ENCODE assay signal across 8 cellular contexts in genomic region chr14:23006544-23007419, GRCh38. TPM values are rescaled to one million over a fixed set of nuclear protein-coding genes. Genes with fewer than 3 reads are reported as not detected.
DNase-seq lines count a peak whose midpoint lies in the region; ATAC-seq and TF ChIP-seq lines count a peak whose summit lies in the region.

No MANE protein-coding gene starts in this region.

- peak overlapping the region; percentile 89 for H3K4me2 ChIP-seq in PC-3 (ENCODE audit: low read length)

- peak overlapping the region; percentile 89 for H2AFZ ChIP-seq in PC-3 (ENCODE audit: low read length)

- TSS peak; percentile 1 for BruUV-seq in PC-3 (replicated peaks; lab: Mats Ljungman, UMichigan)

- no peaks in the 10 kb centered on the region for H3K27me3 Mint-ChIP-seq in activated T-cell treated with anti-CD3 and anti-CD28 coated beads, Interleukin-2, amount 50 U/mL, for 4 hours (ENCODE audit: low read depth)

- no peak for TF ChIP-seq EP300 in Ishikawa (IDR thresholded peaks at IDR 0.05; ENCODE audit: borderline replicate concordance)

- peak; percentile 92 for ATAC-seq in GM21576 (IDR thresholded peaks at IDR 0.05; ENCODE audit: unreplicated experiment)
- ATAC-seq in PC-3 = peak; percentile 92
- peak; percentile 98 to 99 for ATAC-seq in activated T-cell treated with anti-CD3 and anti-CD28 coated beads, Interleukin-2, amount 50 U/mL, for 4 hours
- peak; percentile 99 for ATAC-seq in esophagus mucosa

- H3K9me3 Mint-ChIP-seq in activated T-cell treated with anti-CD3 and anti-CD28 coated beads, Interleukin-2, amount 50 U/mL, for 4 hours = no peaks in the 10 kb centered on the region

- intact Hi-C loops in PC-3 (cut with micrococcal nuclease) = no loop called here

- H3K27me3 ChIP-seq in PC-3 (ENCODE audit: low read length) = no peaks in the 10 kb centered on the region
- no peaks in the 10 kb centered on the region for H3K27me3 ChIP-seq in muscle layer of duodenum (ENCODE audit: low read depth, low read length)

- H3K9ac ChIP-seq in PC-3 (ENCODE audit: low read length) = peak overlapping the region; percentile 86

- POLR2A ChIA-PET in PC-3 (lab: Charles Lee; ENCODE audit: unreplicated experiment) = interaction anchor here (0.5 to 1.3 kb wide), 7 partner anchors 12 to 476 kb away, joined by 3 to 12 read pairs (median 5); partner anchors contain the start of genes ACIN1, AJUBA and C14orf119

- peaks cover 45% of the 10 kb centered on the region for H3K4me1 Mint-ChIP-seq in activated T-cell treated with anti-CD3 and anti-CD28 coated beads, Interleukin-2, amount 50 U/mL, for 4 hours (ENCODE audit: low read depth)

- H3K4me3 Mint-ChIP-seq in activated T-cell treated with anti-CD3 and anti-CD28 coated beads, Interleukin-2, amount 50 U/mL, for 4 hours = peak overlapping the region; percentile 96

- CTCF ChIA-PET in PC-3 (lab: Charles Lee) = interaction anchor here (0.6 to 1.7 kb wide), 5 partner anchors 12 to 62 kb away, joined by 3 to 16 read pairs (median 6); no protein-coding TSS in a partner anchor

- H3K4me1 ChIP-seq in PC-3 (ENCODE audit: insufficient read depth, low read length) = peaks cover 40% of the 10 kb centered on the region
- H3K4me1 ChIP-seq in muscle layer of duodenum (ENCODE audit: control insufficient read depth in 1 of 2, insufficient read depth in 2 of 2, low read length in 2 of 2) = peaks cover 4 to 7% of the 10 kb centered on the region in 2 donors

- no peak for TF ChIP-seq RAD21 in Ishikawa (IDR thresholded peaks at IDR 0.05; ENCODE audit: low read depth)

- peaks cover 7% of the 10 kb centered on the region for H3F3A ChIP-seq in PC-3 (ENCODE audit: low read length, unreplicated experiment)

- H3K36me3 ChIP-seq in PC-3 (ENCODE audit: low read depth, low read length) (no peaks in the 10 kb centered on the region), muscle layer of duodenum (ENCODE audit: control insufficient read depth in 1 of 2, insufficient read depth in 2 of 2, low read length in 2 of 2) (no peaks in the 10 kb centered on the region)

- H3K4me3 ChIP-seq in PC-3 (ENCODE audit: low read length) = peak overlapping the region; percentile 73
- H3K4me3 ChIP-seq in muscle layer of duodenum (ENCODE audit: low read depth in 1 of 2, low read length in 2 of 2) = peak overlapping the region; percentile 82 to 90

- DNase-seq in DMS53 (lab: John Stamatoyannopoulos, UW) = peak; percentile 97
- DNase-seq in PC-3 = peak; percentile 98
- DNase-seq in activated T-cell treated with anti-CD3 and anti-CD28 coated beads, Interleukin-2, amount 50 U/mL, for 4 hours = peak; percentile 96
- peak; percentile 95 to 96 for DNase-seq in stimulated activated CD8-positive, alpha-beta memory T cell treated with anti-CD3 and anti-CD28 coated beads, Interleukin-7, amount 100 ng/mL, for 4 hours (ENCODE audit: low read depth in 2 of 2)

- H3K27ac ChIP-seq in PC-3 (ENCODE audit: low read length) = peak overlapping the region; percentile 90
- H3K27ac ChIP-seq in muscle layer of duodenum (ENCODE audit: low read length) = peak overlapping the region; percentile 94

- no peaks in the 10 kb centered on the region for H3K9me2 ChIP-seq in PC-3 (replicated peaks; ENCODE audit: low read length)

- no peaks in the 10 kb centered on the region for H3K9me3 ChIP-seq in PC-3 (ENCODE audit: low read length)
- no peaks in the 10 kb centered on the region for H3K9me3 ChIP-seq in muscle layer of duodenum (ENCODE audit: control insufficient read depth in 1 of 2, low read length in 2 of 2)

- no peaks in the 10 kb centered on the region for H4K20me1 ChIP-seq in PC-3 (ENCODE audit: low read length)

- peaks cover 4% of the 10 kb centered on the region; the same call in 1 of the 2 replicates for H3K79me2 ChIP-seq in PC-3 (ENCODE audit: low read length)

- TF ChIP-seq CTCF in PC-3 (conservative IDR thresholded peaks at IDR 0.05; ENCODE audit: low read depth, low read length) = peak; percentile 36; the same call in 1 of the 2 replicates

- H3K36me3 Mint-ChIP-seq in activated T-cell treated with anti-CD3 and anti-CD28 coated beads, Interleukin-2, amount 50 U/mL, for 4 hours (ENCODE audit: insufficient read depth) = no peaks in the 10 kb centered on the region

TF ChIP-seq in Ishikawa, 13 proteins besides CTCF, POLR2A, EP300 and RAD21:
- no peak for TF ChIP-seq REST (IDR thresholded peaks at IDR 0.05; ENCODE audit: low read depth)
- TF ChIP-seq ZBTB7A (IDR thresholded peaks at IDR 0.05; ENCODE audit: low read depth) = no peak
- TF ChIP-seq MAX (IDR thresholded peaks at IDR 0.05) = peak; percentile 94
- TF ChIP-seq CREB1 (IDR thresholded peaks at IDR 0.05; ENCODE audit: low read depth) = no peak
- 0 out of 2 replicates have a peak, but pooled peaks have one; percentile 19 for TF ChIP-seq NFIC (IDR thresholded peaks at IDR 0.05)
- TF ChIP-seq YY1 (IDR thresholded peaks at IDR 0.05; ENCODE audit: low read depth) = peak; percentile 88
- no peak for TF ChIP-seq FOXM1 (IDR thresholded peaks at IDR 0.05; ENCODE audit: borderline replicate concordance, low read depth)
- TF ChIP-seq CEBPB (IDR thresholded peaks at IDR 0.05) = no peak
- TF ChIP-seq TEAD4 (IDR thresholded peaks at IDR 0.05) = 0 out of 2 replicates have a peak, but pooled peaks have one; percentile 41
- TF ChIP-seq USF1 (IDR thresholded peaks at IDR 0.05) = no peak
- TF ChIP-seq TCF12 (IDR thresholded peaks at IDR 0.05; ENCODE audit: low read depth) = no peak
- peak; percentile 66; the same call in 1 of the 2 replicates for TF ChIP-seq EGR1 (IDR thresholded peaks at IDR 0.05)
- TF ChIP-seq TAF1 (IDR thresholded peaks at IDR 0.05; ENCODE audit: low read depth) = peak; percentile 88; the same call in 1 of the 2 replicates

RNA-seq across cellular contexts. Expression of gene C14orf93, which starts 3.2 kb away (rescaled TPM):
- 5.8 and 6.2 TPM in 2 replicates for total RNA-seq in PC-3 (2014; rRNA removed)
- 1 to 10 TPM; 3.6 to 5.4 (median 5.1) TPM for total RNA-seq in activated T-cell treated with anti-CD3 and anti-CD28 coated beads, Interleukin-2, amount 50 U/mL, for 4 hours
- 4.6 TPM for total RNA-seq in esophagus mucosa

RNA-seq across cellular contexts. Expression of gene AJUBA, which starts 24.4 kb away (rescaled TPM):
- 81.1 and 116 TPM in 2 replicates for total RNA-seq in PC-3 (2014; rRNA removed)
- total RNA-seq in activated T-cell treated with anti-CD3 and anti-CD28 coated beads, Interleukin-2, amount 50 U/mL, for 4 hours = 1 to 10 TPM; 2.0 to 3.8 (median 2.6) TPM
- 26.6 TPM for total RNA-seq in esophagus mucosa

RNA-seq across cellular contexts. Expression of gene PSMB5, which starts 27.9 kb away (rescaled TPM):
- total RNA-seq in PC-3 (2014; rRNA removed) (368 and 424 TPM in 2 replicates), esophagus mucosa (105 TPM)
- 100 to 1,000 TPM; 220 to 231 (median 227) TPM for total RNA-seq in activated T-cell treated with anti-CD3 and anti-CD28 coated beads, Interleukin-2, amount 50 U/mL, for 4 hours

RNA-seq across cellular contexts. Expression of gene PSMB11, which starts 35.2 kb away (rescaled TPM):
- total RNA-seq in PC-3 (2014; rRNA removed) (not detected in 2 replicates), esophagus mucosa (not detected)
- total RNA-seq in activated T-cell treated with anti-CD3 and anti-CD28 coated beads, Interleukin-2, amount 50 U/mL, for 4 hours = not detected

RNA-seq across cellular contexts. Expression of gene HAUS4, which starts 49.9 kb away (rescaled TPM):
- total RNA-seq in PC-3 (2014; rRNA removed) (54.5 and 56.2 TPM in 2 replicates), esophagus mucosa (32.9 TPM)
- 10 to 100 TPM; 28.8 to 39.7 (median 38.5) TPM for total RNA-seq in activated T-cell treated with anti-CD3 and anti-CD28 coated beads, Interleukin-2, amount 50 U/mL, for 4 hours

Comparison
In these comparisons a context has a peak if more than half of its experiments do, and no peak if none do; other contexts are left out.
1. Peak in every context shown above with its lines: DNase-seq, ATAC-seq, H3K4me3 ChIP-seq and H3K27ac ChIP-seq.